In genomic region chr9:109317979-109318671, GRCh38 we compare ENCODE assay signal across 1 cellular context.
TF ChIP-seq lines count a peak whose summit lies in the region.

No MANE protein-coding gene starts in this region.

TF ChIP-seq in HepG2, 621 proteins besides CTCF, POLR2A, EP300 and RAD21 (continued from another document):
- TF ChIP-seq ZNF558 (CRISPR knock-in tag; IDR thresholded peaks at IDR 0.05; ENCODE audit: borderline replicate concordance): no peak
- no peak for TF ChIP-seq NCOA5 (CRISPR knock-in tag; IDR thresholded peaks at IDR 0.05)
